In genomic region chr15:29573197-29573838, GRCh38 we compare ENCODE assay signal across 1 cellular context.
TF ChIP-seq lines count a peak whose summit lies in the region.

No MANE protein-coding gene starts in this region.

TF ChIP-seq in SK-N-SH treated with all-trans-retinoic acid at 6 μM for 48 hours, 23 proteins besides CTCF, POLR2A, EP300 and RAD21 (continued from another document):
- TF ChIP-seq, protein P1, sequence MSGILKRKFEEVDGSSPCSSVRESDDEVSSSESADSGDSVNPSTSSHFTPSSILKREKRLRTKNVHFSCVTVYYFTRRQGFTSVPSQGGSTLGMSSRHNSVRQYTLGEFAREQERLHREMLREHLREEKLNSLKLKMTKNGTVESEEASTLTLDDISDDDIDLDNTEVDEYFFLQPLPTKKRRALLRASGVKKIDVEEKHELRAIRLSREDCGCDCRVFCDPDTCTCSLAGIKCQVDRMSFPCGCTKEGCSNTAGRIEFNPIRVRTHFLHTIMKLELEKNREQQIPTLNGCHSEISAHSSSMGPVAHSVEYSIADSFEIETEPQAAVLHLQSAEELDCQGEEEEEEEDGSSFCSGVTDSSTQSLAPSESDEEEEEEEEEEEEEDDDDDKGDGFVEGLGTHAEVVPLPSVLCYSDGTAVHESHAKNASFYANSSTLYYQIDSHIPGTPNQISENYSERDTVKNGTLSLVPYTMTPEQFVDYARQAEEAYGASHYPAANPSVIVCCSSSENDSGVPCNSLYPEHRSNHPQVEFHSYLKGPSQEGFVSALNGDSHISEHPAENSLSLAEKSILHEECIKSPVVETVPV (CRISPR knock-in tag; IDR thresholded peaks at IDR 0.05), result no peak
